In genomic region chr3:101252307-101252706, GRCh38 we compare ENCODE assay signal across 20 cellular contexts.
"Had no signal": no experiment of that assay in that cellular context is flagged by ENCODE, and none has a peak within 500 bp of the region (broad histone marks: within the 10 kb centered on the region; RNA-seq: fewer than 3 reads in every experiment).

No MANE protein-coding gene starts in this region.

- H3K27me3 Mint-ChIP-seq: memory B cell, naive B cell had no signal

- H3K9me3 Mint-ChIP-seq: memory B cell, naive B cell, nephron progenitor cell had no signal

- H3K36me3 ChIP-seq: colonic mucosa, heart right ventricle, left lung, lower lobe of right lung, neutrophil, thyroid gland, upper lobe of right lung, vagina had no signal

- H3K4me3 ChIP-seq: colonic mucosa, heart right ventricle, left lung, lower lobe of right lung, smooth muscle cell, thyroid gland, upper lobe of right lung, vagina had no signal

- H3K4me3 Mint-ChIP-seq: memory B cell, naive B cell, nephron progenitor cell had no signal

- H3K4me2 ChIP-seq: smooth muscle cell had no signal

- ATAC-seq: esophagus mucosa, heart right ventricle, left lung, lower lobe of right lung, right cardiac atrium, upper lobe of right lung had no signal

- H3K27me3 ChIP-seq: colonic mucosa, heart right ventricle, left lung, neutrophil, thyroid gland, upper lobe of right lung, vagina had no signal

- DNase-seq: colonic mucosa; dermis blood vessel endothelial cell; heart right ventricle; hypothalamus; islet precursor cell; left lung; lower lobe of right lung; naive B cell; nephron progenitor cell; right cardiac atrium; stimulated activated CD4-positive, alpha-beta T cell treated with anti-CD3 and anti-CD28 coated beads, Interleukin-2, amount 100 ng/mL, for 48 hours; stimulated activated naive CD4-positive, alpha-beta T cell treated with Interleukin-2 at 50 U/mL for 16 hours; thyroid gland; upper lobe of right lung had no signal

- FAIRE-seq: frontal cortex had no signal

- H3K27ac ChIP-seq: colonic mucosa, heart right ventricle, left lung, lower lobe of right lung, neutrophil, thyroid gland, upper lobe of right lung, vagina had no signal

- H3K27ac Mint-ChIP-seq: memory B cell, naive B cell, nephron progenitor cell had no signal

- H3K9me3 ChIP-seq: colonic mucosa, heart right ventricle, left lung, lower lobe of right lung, neutrophil, thyroid gland, upper lobe of right lung, vagina had no signal

- H3K4me1 ChIP-seq: colonic mucosa, left lung, lower lobe of right lung, thyroid gland, upper lobe of right lung, vagina had no signal
